ENCODE assay signal across 16 cellular contexts in genomic region chr22:46147471-46148267, GRCh38. TPM values are rescaled to one million over a fixed set of nuclear protein-coding genes. Genes with fewer than 3 reads are reported as not detected.
A peak's percentile ranks its signal among the peaks of the same experiment; 100 is the strongest.
DNase-seq lines count a peak whose midpoint lies in the region; ATAC-seq and TF ChIP-seq lines count a peak whose summit lies in the region.
"Had no signal": no experiment of that assay in that cellular context is flagged by ENCODE, and none has a peak within 500 bp of the region (broad histone marks: within the 10 kb centered on the region; RNA-seq: fewer than 3 reads in every experiment).

No MANE protein-coding gene starts in this region.

- no peak overlapping the region for H3K27ac ChIP-seq in BLaER1 treated with 17β-estradiol and CSF1 and Interleukin-3, amounts not matched to agents 10 nM and 100 nM
- H3K27ac ChIP-seq: cardiac muscle cell, KMS-11 had no signal

- H4K20me1 ChIP-seq in BLaER1 treated with 17β-estradiol and CSF1 and Interleukin-3, amounts not matched to agents 10 nM and 100 nM = peaks cover 0 to 23% (median 7%) of the 10 kb centered on the region in 11 experiments; a peak in 10 of 22 replicates

- DNase-seq in MCF 10A (ENCODE audit: unreplicated experiment) (peak; percentile 59), islet precursor cell (peak; percentile 65), posterior vena cava (ENCODE audit: low spot score) (peak; percentile 80), NCI-H146 (lab: John Stamatoyannopoulos, UW) (no peak), Ammon's horn (ENCODE audit: low spot score) (no peak), NCI-H2081 treated with DMSO at 0.1 percent for 48 hours (lab: John Stamatoyannopoulos, UW) (no peak)
- DNase-seq: activated CD4-positive, alpha-beta T cell treated with anti-CD3 and anti-CD28 coated beads for 1 hour; activated CD8-positive, alpha-beta memory T cell treated with anti-CD3 and anti-CD28 coated beads, Interleukin-2, amount 50 U/mL, for 4 hours; activated naive CD4-positive, alpha-beta T cell treated with anti-CD3 and anti-CD28 coated beads, Interleukin-2, amount 50 U/mL, for 16 hours; midbrain; NCI-H1694 treated with DMSO at 0.1 percent for 48 hours; NCI-H526 had no signal

- H3K36me3 ChIP-seq in BLaER1 treated with 17β-estradiol and CSF1 and Interleukin-3, amounts not matched to agents 10 nM and 100 nM = peaks cover 0 to 5% (median 3%) of the 10 kb centered on the region in 11 experiments; a peak in 9 of 22 replicates
- H3K36me3 ChIP-seq: cardiac muscle cell had no signal

- BruUV-seq in MCF 10A (replicated peaks; lab: Mats Ljungman, UMichigan) = no TSS peak

- POLR2A ChIA-PET in MCF 10A (lab: Yijun Ruan, JAX) = interaction anchor here (0.6 to 1.4 kb wide), 5 partner anchors 30 to 189 kb away, joined by 3 to 7 read pairs (median 3); partner anchors contain the start of genes CDPF1 and TRMU

- peaks cover 6% of the 10 kb centered on the region for H3K36me3 Mint-ChIP-seq in MCF 10A (ENCODE audit: insufficient read depth, unreplicated experiment)

- no peak overlapping the region for H3K27ac Mint-ChIP-seq in MCF 10A (ENCODE audit: low read depth, unreplicated experiment)

- H3K4me1 ChIP-seq in BLaER1 treated with 17β-estradiol and CSF1 and Interleukin-3, amounts not matched to agents 10 nM and 100 nM = peaks cover 13 to 50% (median 47%) of the 10 kb centered on the region in 10 experiments

- CTCF ChIA-PET in MCF 10A (lab: Yijun Ruan, JAX) = interaction anchor here (0.5 to 1.4 kb wide), 6 partner anchors 13 to 220 kb away, joined by 3 to 5 read pairs (median 3); no protein-coding TSS in a partner anchor

- H3K9ac ChIP-seq in BLaER1 treated with 17β-estradiol and CSF1 and Interleukin-3, amounts not matched to agents 10 nM and 100 nM = peak overlapping the region in 2 of 11 experiments; percentile 83 to 84; a peak in 2 of 22 replicates
- H3K9ac ChIP-seq: KMS-11 had no signal

- peaks cover 25% of the 10 kb centered on the region for H3K27me3 Mint-ChIP-seq in MCF 10A (ENCODE audit: insufficient read depth, unreplicated experiment)

- no peaks in the 10 kb centered on the region for H3K9me3 ChIP-seq in BLaER1 treated with 17β-estradiol and CSF1 and Interleukin-3, amounts not matched to agents 10 nM and 100 nM (replicated peaks in 1 of 11)

- TF ChIP-seq CTCF in MCF 10A (IDR thresholded peaks at IDR 0.05; ENCODE audit: unreplicated experiment) = no peak

- H3K4me3 ChIP-seq in BLaER1 treated with 17β-estradiol and CSF1 and Interleukin-3, amounts not matched to agents 10 nM and 100 nM = no peak overlapping the region
- H3K4me3 ChIP-seq: cardiac muscle cell had no signal

- intact Hi-C loops in MCF 10A (cut with micrococcal nuclease) = no loop called here
- intact Hi-C loops in posterior vena cava (cut with DNase I) = no loop called here

- no peak overlapping the region for H3K4me3 Mint-ChIP-seq in MCF 10A (ENCODE audit: unreplicated experiment)

- H3K27me3 ChIP-seq in BLaER1 treated with 17β-estradiol and CSF1 and Interleukin-3, amounts not matched to agents 10 nM and 100 nM = peaks cover 0 to 17% (median 0%) of the 10 kb centered on the region in 11 experiments; a peak in 4 of 22 replicates

- H3K4me1 Mint-ChIP-seq in MCF 10A (ENCODE audit: insufficient read depth, unreplicated experiment) = peaks cover 6% of the 10 kb centered on the region

- H3K4me2 ChIP-seq in BLaER1 treated with 17β-estradiol and CSF1 and Interleukin-3, amounts not matched to agents 10 nM and 100 nM = peak overlapping the region in 9 of 11 experiments; percentile 90 to 97 (median 96); a peak in 17 of 22 replicates
- H3K4me2 ChIP-seq: KMS-11 had no signal

- H3K9me3 Mint-ChIP-seq in MCF 10A (ENCODE audit: unreplicated experiment) = no peaks in the 10 kb centered on the region

- ATAC-seq in HG03520 (IDR thresholded peaks at IDR 0.05; ENCODE audit: unreplicated experiment) = no peak

RNA-seq across cellular contexts. Expression of gene PPARA, which starts 2.7 kb away (rescaled TPM):
- total RNA-seq in MCF 10A (2022) (8.0 and 10.1 TPM in 2 replicates), posterior vena cava (10 to 100 TPM; 22.8 to 27.7 TPM)

Comparison
In these comparisons a context has a peak if more than half of its experiments do, and no peak if none do; other contexts are left out.
1. DNase-seq: peak in MCF 10A (single experiment), islet precursor cell (single experiment) and posterior vena cava (single experiment); none in NCI-H146 (single experiment), Ammon's horn (single experiment) and NCI-H2081 treated with DMSO at 0.1 percent for 48 hours (single experiment).